In the genomic region with DNA sequence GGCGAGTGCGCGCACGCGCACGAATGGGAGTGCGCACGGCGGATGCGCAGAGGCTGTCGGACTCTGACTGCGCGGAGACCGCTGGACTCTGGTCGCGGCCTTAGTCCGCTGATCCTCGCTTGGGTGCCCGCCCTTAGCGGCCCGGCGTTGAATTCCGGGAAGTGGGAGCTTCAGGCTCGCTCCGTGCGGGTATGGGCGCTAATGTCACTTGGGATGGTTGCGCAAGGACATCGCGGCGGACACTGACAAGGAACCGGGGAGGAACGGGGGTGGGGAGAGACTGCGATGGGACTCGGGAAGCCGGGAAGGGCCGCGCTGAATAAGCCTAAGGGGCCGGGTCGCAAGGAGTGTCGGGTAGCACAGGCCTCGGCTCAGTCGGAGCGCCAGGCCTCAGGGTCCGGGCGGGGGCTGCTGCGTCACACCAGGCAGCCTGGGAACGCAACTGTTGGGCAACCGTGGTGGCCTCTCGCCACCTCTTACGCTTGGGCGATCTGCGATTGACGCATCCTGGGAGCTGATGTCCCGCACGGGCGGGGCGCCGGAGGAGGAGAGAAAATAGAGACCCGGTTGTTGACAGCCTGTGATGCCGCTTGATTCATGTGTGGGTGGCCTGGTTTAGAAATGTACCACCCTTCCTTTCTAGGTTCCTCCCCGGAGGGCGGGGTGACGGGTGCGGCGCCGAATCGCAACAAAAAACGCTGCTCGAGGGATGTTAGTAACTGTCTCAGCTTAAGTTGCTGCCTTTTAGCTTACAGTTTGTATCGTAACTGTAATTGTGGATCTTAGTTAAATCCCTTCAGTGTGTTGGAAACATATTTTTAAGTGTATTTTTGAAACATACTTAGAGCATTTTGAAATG, we compare ENCODE assay signal across 1 cellular context.
A peak's percentile ranks its signal among the peaks of the same experiment; 100 is the strongest.
TF ChIP-seq lines count a peak whose summit lies in the region.

No MANE protein-coding gene starts in this region.

TF ChIP-seq in K562, 482 proteins besides CTCF, POLR2A, EP300 and RAD21 (continued from another document and continues in another):
- TF ChIP-seq, protein P1, sequence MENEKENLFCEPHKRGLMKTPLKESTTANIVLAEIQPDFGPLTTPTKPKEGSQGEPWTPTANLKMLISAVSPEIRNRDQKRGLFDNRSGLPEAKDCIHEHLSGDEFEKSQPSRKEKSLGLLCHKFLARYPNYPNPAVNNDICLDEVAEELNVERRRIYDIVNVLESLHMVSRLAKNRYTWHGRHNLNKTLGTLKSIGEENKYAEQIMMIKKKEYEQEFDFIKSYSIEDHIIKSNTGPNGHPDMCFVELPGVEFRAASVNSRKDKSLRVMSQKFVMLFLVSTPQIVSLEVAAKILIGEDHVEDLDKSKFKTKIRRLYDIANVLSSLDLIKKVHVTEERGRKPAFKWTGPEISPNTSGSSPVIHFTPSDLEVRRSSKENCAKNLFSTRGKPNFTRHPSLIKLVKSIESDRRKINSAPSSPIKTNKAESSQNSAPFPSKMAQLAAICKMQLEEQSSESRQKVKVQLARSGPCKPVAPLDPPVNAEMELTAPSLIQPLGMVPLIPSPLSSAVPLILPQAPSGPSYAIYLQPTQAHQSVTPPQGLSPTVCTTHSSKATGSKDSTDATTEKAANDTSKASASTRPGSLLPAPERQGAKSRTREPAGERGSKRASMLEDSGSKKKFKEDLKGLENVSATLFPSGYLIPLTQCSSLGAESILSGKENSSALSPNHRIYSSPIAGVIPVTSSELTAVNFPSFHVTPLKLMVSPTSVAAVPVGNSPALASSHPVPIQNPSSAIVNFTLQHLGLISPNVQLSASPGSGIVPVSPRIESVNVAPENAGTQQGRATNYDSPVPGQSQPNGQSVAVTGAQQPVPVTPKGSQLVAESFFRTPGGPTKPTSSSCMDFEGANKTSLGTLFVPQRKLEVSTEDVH (IDR thresholded peaks at IDR 0.05; ENCODE audit: low read depth, partially characterized antibody), result peak; percentile 16
- TF ChIP-seq, protein P2, sequence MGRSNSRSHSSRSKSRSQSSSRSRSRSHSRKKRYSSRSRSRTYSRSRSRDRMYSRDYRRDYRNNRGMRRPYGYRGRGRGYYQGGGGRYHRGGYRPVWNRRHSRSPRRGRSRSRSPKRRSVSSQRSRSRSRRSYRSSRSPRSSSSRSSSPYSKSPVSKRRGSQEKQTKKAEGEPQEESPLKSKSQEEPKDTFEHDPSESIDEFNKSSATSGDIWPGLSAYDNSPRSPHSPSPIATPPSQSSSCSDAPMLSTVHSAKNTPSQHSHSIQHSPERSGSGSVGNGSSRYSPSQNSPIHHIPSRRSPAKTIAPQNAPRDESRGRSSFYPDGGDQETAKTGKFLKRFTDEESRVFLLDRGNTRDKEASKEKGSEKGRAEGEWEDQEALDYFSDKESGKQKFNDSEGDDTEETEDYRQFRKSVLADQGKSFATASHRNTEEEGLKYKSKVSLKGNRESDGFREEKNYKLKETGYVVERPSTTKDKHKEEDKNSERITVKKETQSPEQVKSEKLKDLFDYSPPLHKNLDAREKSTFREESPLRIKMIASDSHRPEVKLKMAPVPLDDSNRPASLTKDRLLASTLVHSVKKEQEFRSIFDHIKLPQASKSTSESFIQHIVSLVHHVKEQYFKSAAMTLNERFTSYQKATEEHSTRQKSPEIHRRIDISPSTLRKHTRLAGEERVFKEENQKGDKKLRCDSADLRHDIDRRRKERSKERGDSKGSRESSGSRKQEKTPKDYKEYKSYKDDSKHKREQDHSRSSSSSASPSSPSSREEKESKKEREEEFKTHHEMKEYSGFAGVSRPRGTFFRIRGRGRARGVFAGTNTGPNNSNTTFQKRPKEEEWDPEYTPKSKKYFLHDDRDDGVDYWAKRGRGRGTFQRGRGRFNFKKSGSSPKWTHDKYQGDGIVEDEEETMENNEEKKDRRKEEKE (IDR thresholded peaks at IDR 0.05; ENCODE audit: borderline replicate concordance in 1 of 2, control insufficient read depth in 1 of 2, low read depth in 2 of 2, low read length in 1 of 2), result 0 out of 4 replicates have a peak, but pooled peaks of 1 of the 2 experiments have one; percentile 25
- TF ChIP-seq, protein P3, sequence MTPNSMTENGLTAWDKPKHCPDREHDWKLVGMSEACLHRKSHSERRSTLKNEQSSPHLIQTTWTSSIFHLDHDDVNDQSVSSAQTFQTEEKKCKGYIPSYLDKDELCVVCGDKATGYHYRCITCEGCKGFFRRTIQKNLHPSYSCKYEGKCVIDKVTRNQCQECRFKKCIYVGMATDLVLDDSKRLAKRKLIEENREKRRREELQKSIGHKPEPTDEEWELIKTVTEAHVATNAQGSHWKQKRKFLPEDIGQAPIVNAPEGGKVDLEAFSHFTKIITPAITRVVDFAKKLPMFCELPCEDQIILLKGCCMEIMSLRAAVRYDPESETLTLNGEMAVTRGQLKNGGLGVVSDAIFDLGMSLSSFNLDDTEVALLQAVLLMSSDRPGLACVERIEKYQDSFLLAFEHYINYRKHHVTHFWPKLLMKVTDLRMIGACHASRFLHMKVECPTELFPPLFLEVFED (CRISPR knock-in tag; conservative IDR thresholded peaks at IDR 0.05), result peak; percentile 92; the same call in 1 of the 2 replicates
- TF ChIP-seq PTTG1 (tag; IDR thresholded peaks at IDR 0.05; ENCODE audit: low read depth), result no peak
- TF ChIP-seq POLR2B (IDR thresholded peaks at IDR 0.05; ENCODE audit: low read depth, partially characterized antibody), result peak; percentile 98
- no peak for TF ChIP-seq ZC3H8 (IDR thresholded peaks at IDR 0.05)
- no peak for TF ChIP-seq IFI16 (CRISPR knock-in tag; IDR thresholded peaks at IDR 0.05)
- TF ChIP-seq KDM2B (CRISPR knock-in tag; IDR thresholded peaks at IDR 0.05), result peak; percentile 83; the same call in 1 of the 2 replicates
- no peak; a peak in 1 of 4 replicates for TF ChIP-seq NONO (IDR thresholded peaks at IDR 0.05; ENCODE audit: low read depth in 2 of 2, low read length in 1 of 2)
- TF ChIP-seq, protein P4, sequence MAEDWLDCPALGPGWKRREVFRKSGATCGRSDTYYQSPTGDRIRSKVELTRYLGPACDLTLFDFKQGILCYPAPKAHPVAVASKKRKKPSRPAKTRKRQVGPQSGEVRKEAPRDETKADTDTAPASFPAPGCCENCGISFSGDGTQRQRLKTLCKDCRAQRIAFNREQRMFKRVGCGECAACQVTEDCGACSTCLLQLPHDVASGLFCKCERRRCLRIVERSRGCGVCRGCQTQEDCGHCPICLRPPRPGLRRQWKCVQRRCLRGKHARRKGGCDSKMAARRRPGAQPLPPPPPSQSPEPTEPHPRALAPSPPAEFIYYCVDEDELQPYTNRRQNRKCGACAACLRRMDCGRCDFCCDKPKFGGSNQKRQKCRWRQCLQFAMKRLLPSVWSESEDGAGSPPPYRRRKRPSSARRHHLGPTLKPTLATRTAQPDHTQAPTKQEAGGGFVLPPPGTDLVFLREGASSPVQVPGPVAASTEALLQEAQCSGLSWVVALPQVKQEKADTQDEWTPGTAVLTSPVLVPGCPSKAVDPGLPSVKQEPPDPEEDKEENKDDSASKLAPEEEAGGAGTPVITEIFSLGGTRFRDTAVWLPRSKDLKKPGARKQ (CRISPR knock-in tag; IDR thresholded peaks at IDR 0.05), result no peak
- TF ChIP-seq, protein P5, sequence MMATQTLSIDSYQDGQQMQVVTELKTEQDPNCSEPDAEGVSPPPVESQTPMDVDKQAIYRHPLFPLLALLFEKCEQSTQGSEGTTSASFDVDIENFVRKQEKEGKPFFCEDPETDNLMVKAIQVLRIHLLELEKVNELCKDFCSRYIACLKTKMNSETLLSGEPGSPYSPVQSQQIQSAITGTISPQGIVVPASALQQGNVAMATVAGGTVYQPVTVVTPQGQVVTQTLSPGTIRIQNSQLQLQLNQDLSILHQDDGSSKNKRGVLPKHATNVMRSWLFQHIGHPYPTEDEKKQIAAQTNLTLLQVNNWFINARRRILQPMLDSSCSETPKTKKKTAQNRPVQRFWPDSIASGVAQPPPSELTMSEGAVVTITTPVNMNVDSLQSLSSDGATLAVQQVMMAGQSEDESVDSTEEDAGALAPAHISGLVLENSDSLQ (IDR thresholded peaks at IDR 0.05), result peak; percentile 97
- TF ChIP-seq LCOR (CRISPR knock-in tag; IDR thresholded peaks at IDR 0.05), result peak; percentile 91
- peak; percentile 90 for TF ChIP-seq CXXC5 (CRISPR knock-in tag; IDR thresholded peaks at IDR 0.05)
- peak; percentile 47 for TF ChIP-seq TBP (optimal IDR thresholded peaks at IDR 0.05; ENCODE audit: low read depth, low read length)
- peak; percentile 76 for TF ChIP-seq NCOA1 (IDR thresholded peaks at IDR 0.05; ENCODE audit: low read depth)
- TF ChIP-seq ZNF146 (CRISPR knock-in tag; IDR thresholded peaks at IDR 0.05; ENCODE audit: unreplicated experiment), result peak; percentile 22
- TF ChIP-seq, protein P6, sequence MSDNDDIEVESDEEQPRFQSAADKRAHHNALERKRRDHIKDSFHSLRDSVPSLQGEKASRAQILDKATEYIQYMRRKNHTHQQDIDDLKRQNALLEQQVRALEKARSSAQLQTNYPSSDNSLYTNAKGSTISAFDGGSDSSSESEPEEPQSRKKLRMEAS (CRISPR knock-in tag; IDR thresholded peaks at IDR 0.05), result peak; percentile 44; the same call in 1 of the 2 replicates
- no peak for TF ChIP-seq CBFA2T2 (conservative IDR thresholded peaks at IDR 0.05)
- peak; percentile 96 for TF ChIP-seq RBFOX2 (IDR thresholded peaks at IDR 0.05; ENCODE audit: low read depth, low read length)
- TF ChIP-seq, protein P7, sequence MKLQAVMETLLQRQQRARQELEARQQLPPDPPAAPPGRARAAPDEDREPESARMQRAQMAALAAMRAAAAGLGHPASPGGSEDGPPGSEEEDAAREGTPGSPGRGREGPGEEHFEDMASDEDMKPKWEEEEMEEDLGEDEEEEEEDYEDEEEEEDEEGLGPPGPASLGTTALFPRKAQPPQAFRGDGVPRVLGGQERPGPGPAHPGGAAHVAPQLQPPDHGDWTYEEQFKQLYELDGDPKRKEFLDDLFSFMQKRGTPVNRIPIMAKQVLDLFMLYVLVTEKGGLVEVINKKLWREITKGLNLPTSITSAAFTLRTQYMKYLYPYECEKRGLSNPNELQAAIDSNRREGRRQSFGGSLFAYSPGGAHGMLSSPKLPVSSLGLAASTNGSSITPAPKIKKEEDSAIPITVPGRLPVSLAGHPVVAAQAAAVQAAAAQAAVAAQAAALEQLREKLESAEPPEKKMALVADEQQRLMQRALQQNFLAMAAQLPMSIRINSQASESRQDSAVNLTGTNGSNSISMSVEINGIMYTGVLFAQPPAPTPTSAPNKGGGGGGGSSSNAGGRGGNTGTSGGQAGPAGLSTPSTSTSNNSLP (IDR thresholded peaks at IDR 0.05; ENCODE audit: borderline replicate concordance, low read depth, low read length), result peak; percentile 51; the same call in 1 of the 2 replicates
- TF ChIP-seq ZNF165 (CRISPR knock-in tag; IDR thresholded peaks at IDR 0.05; ENCODE audit: borderline replicate concordance), result peak; percentile 31; the same call in 1 of the 2 replicates
- 0 out of 2 replicates have a peak, but pooled peaks have one; percentile 18 for TF ChIP-seq SMC3 (conservative IDR thresholded peaks at IDR 0.05; ENCODE audit: insufficient read depth, low read depth, low read length)
- peak; percentile 33; the same call in 1 of the 2 replicates for TF ChIP-seq ZEB2 (IDR thresholded peaks at IDR 0.05)
- TF ChIP-seq TBL1XR1 (IDR thresholded peaks at IDR 0.05; ENCODE audit: low read length in 2 of 2), result peak in 1 of 2 experiments; percentile 8; a peak in 2 of 4 replicates
- no peak for TF ChIP-seq ZNF212 (CRISPR knock-in tag; IDR thresholded peaks at IDR 0.05)
- no peak for TF ChIP-seq ZNF23 (CRISPR knock-in tag; IDR thresholded peaks at IDR 0.05)
- no peak for TF ChIP-seq HSF4 (CRISPR knock-in tag; IDR thresholded peaks at IDR 0.05; ENCODE audit: borderline replicate concordance)
- TF ChIP-seq NFE2 (IDR thresholded peaks at IDR 0.05; ENCODE audit: low read depth), result peak; percentile 63
- TF ChIP-seq BDP1 (IDR thresholded peaks at IDR 0.05; ENCODE audit: insufficient read depth, insufficient read length), result no peak
- TF ChIP-seq ELF1 (tag; IDR thresholded peaks at IDR 0.05), result peak; percentile 68; the same call in 1 of the 2 replicates
- peak; percentile 71 for TF ChIP-seq FOSL1 (tag; conservative IDR thresholded peaks at IDR 0.05)
- peak; percentile 71 for TF ChIP-seq L3MBTL2 (IDR thresholded peaks at IDR 0.05)
- peak; percentile 28; the same call in 1 of the 2 replicates for TF ChIP-seq MIER1 (IDR thresholded peaks at IDR 0.05; ENCODE audit: low read depth)
- TF ChIP-seq ELF4 (CRISPR knock-in tag; IDR thresholded peaks at IDR 0.05), result no peak
- 0 out of 2 replicates have a peak, but pooled peaks have one; percentile 18 for TF ChIP-seq CBX1 (IDR thresholded peaks at IDR 0.05; ENCODE audit: low read depth)
- peak; percentile 76 for TF ChIP-seq NEUROD1 (IDR thresholded peaks at IDR 0.05; ENCODE audit: borderline replicate concordance, low read depth, low read length, partially characterized antibody)
- TF ChIP-seq PPARD (CRISPR knock-in tag; IDR thresholded peaks at IDR 0.05), result no peak
- TF ChIP-seq, protein P8, sequence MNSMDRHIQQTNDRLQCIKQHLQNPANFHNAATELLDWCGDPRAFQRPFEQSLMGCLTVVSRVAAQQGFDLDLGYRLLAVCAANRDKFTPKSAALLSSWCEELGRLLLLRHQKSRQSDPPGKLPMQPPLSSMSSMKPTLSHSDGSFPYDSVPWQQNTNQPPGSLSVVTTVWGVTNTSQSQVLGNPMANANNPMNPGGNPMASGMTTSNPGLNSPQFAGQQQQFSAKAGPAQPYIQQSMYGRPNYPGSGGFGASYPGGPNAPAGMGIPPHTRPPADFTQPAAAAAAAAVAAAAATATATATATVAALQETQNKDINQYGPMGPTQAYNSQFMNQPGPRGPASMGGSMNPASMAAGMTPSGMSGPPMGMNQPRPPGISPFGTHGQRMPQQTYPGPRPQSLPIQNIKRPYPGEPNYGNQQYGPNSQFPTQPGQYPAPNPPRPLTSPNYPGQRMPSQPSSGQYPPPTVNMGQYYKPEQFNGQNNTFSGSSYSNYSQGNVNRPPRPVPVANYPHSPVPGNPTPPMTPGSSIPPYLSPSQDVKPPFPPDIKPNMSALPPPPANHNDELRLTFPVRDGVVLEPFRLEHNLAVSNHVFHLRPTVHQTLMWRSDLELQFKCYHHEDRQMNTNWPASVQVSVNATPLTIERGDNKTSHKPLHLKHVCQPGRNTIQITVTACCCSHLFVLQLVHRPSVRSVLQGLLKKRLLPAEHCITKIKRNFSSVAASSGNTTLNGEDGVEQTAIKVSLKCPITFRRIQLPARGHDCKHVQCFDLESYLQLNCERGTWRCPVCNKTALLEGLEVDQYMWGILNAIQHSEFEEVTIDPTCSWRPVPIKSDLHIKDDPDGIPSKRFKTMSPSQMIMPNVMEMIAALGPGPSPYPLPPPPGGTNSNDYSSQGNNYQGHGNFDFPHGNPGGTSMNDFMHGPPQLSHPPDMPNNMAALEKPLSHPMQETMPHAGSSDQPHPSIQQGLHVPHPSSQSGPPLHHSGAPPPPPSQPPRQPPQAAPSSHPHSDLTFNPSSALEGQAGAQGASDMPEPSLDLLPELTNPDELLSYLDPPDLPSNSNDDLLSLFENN (IDR thresholded peaks at IDR 0.05; ENCODE audit: low read depth in 2 of 2, low read length in 2 of 2), result no peak; a peak in 1 of 4 replicates
- no peak for TF ChIP-seq ZNF696 (CRISPR knock-in tag; conservative IDR thresholded peaks at IDR 0.05)
- TF ChIP-seq ZKSCAN1 (IDR thresholded peaks at IDR 0.05; ENCODE audit: low read depth, low read length), result 0 out of 2 replicates have a peak, but pooled peaks have one; percentile 7
- peak; percentile 80 for TF ChIP-seq POU5F1 (IDR thresholded peaks at IDR 0.05; ENCODE audit: borderline replicate concordance, low read depth, low read length, partially characterized antibody)
- peak; percentile 90 for TF ChIP-seq PCBP1 (IDR thresholded peaks at IDR 0.05; ENCODE audit: low read depth, low read length, poor library complexity, severe bottlenecking)
- TF ChIP-seq GABPB1 (CRISPR knock-in tag; IDR thresholded peaks at IDR 0.05), result peak; percentile 77
- no peak for TF ChIP-seq STAT5A (IDR thresholded peaks at IDR 0.05; ENCODE audit: borderline replicate concordance, low read length)
